ENCODE assay signal across 8 cellular contexts in genomic region chr17:45270828-45271418, GRCh38.
DNase-seq lines count a peak whose midpoint lies in the region; ATAC-seq and TF ChIP-seq lines count a peak whose summit lies in the region.

No MANE protein-coding gene starts in this region.

- H3K4me3 ChIP-seq in WI38 (ENCODE audit: low read depth, low read length) (no peak overlapping the region), parathyroid adenoma (ENCODE audit: low read depth, low read length) (no peak overlapping the region), coronary artery (no peak overlapping the region)

- H3K9me3 ChIP-seq in parathyroid adenoma (ENCODE audit: control insufficient read depth, low read length) = no peaks in the 10 kb centered on the region

- DNase-seq in NCI-H2227 (lab: John Stamatoyannopoulos, UW; ENCODE audit: unreplicated experiment) (peak; percentile 33), NCI-H2227 treated with DMSO at 0.1 percent for 48 hours (lab: John Stamatoyannopoulos, UW) (no peak), NCI-H2171 (lab: John Stamatoyannopoulos, UW) (no peak), coronary artery (ENCODE audit: low spot score) (no peak)
- peak; percentile 32 for DNase-seq in central memory CD4-positive, alpha-beta T cell

- H3K27ac ChIP-seq in parathyroid adenoma (no peak overlapping the region), coronary artery (no peak overlapping the region)

- no peaks in the 10 kb centered on the region for H3K36me3 ChIP-seq in parathyroid adenoma (ENCODE audit: control insufficient read depth, insufficient read depth, low read length)

- ATAC-seq in HG03521 (IDR thresholded peaks at IDR 0.05; ENCODE audit: unreplicated experiment) = no peak

- H3K4me2 ChIP-seq in parathyroid adenoma (ENCODE audit: low read length) = no peak overlapping the region

- H3K27me3 ChIP-seq in parathyroid adenoma (ENCODE audit: control insufficient read depth, insufficient read depth, low read length) = no peaks in the 10 kb centered on the region

- no peak overlapping the region for H2AFZ ChIP-seq in parathyroid adenoma

- H3K4me1 ChIP-seq in parathyroid adenoma = no peaks in the 10 kb centered on the region

- TF ChIP-seq CTCF in WI38 (IDR thresholded peaks at IDR 0.05; ENCODE audit: low read depth, low read length) (peak; percentile 52; the same call in 1 of the 2 replicates), parathyroid adenoma (IDR thresholded peaks at IDR 0.05) (peak; percentile 59), coronary artery (IDR thresholded peaks at IDR 0.05) (no peak)

- H3K79me2 ChIP-seq in parathyroid adenoma = peaks cover 3% of the 10 kb centered on the region

- no peak overlapping the region for H3K9ac ChIP-seq in parathyroid adenoma

Comparison
In these comparisons a context has a peak if more than half of its experiments do, and no peak if none do; other contexts are left out.
1. DNase-seq: peak in NCI-H2227 (single experiment) and central memory CD4-positive, alpha-beta T cell (single experiment); none in NCI-H2227 treated with DMSO at 0.1 percent for 48 hours (single experiment), NCI-H2171 (single experiment) and coronary artery (single experiment).